In genomic region chr19:29668746-29669609, GRCh38 we compare ENCODE assay signal across 9 cellular contexts. TPM values are rescaled to one million over a fixed set of nuclear protein-coding genes. Genes with fewer than 3 reads are reported as not detected.
DNase-seq lines count a peak whose midpoint lies in the region; ATAC-seq and TF ChIP-seq lines count a peak whose summit lies in the region.
"Had no signal": no experiment of that assay in that cellular context is flagged by ENCODE, and none has a peak within 500 bp of the region (broad histone marks: within the 10 kb centered on the region; RNA-seq: fewer than 3 reads in every experiment).

No MANE protein-coding gene starts in this region.

- CTCF ChIA-PET in activated naive CD4-positive, alpha-beta T cell treated with anti-CD3 and anti-CD28 coated beads, Interleukin-2, amount 10 ng/mL, durations not matched to agents 7 days and 5 days (lab: Charles Lee), result interaction anchor here (1.0 to 5.6 kb wide), 8 partner anchors 9 to 63 kb away, joined by 3 to 58 read pairs (median 16); partner anchors contain the start of genes C19orf12 and POP4
- CTCF ChIA-PET in activated CD4-positive, alpha-beta memory T cell treated with anti-CD3 and anti-CD28 coated beads, Interleukin-2, amount 10 ng/mL, durations not matched to agents 7 days and 5 days (lab: Charles Lee), result interaction anchor here (1.3 to 8.9 kb wide), 8 partner anchors 10 to 62 kb away, joined by 3 to 97 read pairs (median 34); partner anchors contain the start of genes C19orf12 and POP4

- DNase-seq in activated naive CD4-positive, alpha-beta T cell treated with anti-CD3 and anti-CD28 coated beads, Interleukin-2, amount 10 ng/mL, durations not matched to agents 7 days and 5 days, result no peak
- no peak for DNase-seq in activated naive CD4-positive, alpha-beta T cell treated with Interleukin-2 at 50 U/mL for 16 hours
- DNase-seq in activated CD4-positive, alpha-beta memory T cell treated with anti-CD3 and anti-CD28 coated beads, Interleukin-2, amount 10 ng/mL, durations not matched to agents 7 days and 5 days, result no peak
- no peak for DNase-seq in foreskin keratinocyte
- DNase-seq in tibial nerve (ENCODE audit: low spot score in 2 of 2), result no peak
- no peak for DNase-seq in kidney tubule cell (ENCODE audit: low spot score)
- DNase-seq: NCI-H774 had no signal

- POLR2A ChIA-PET in activated CD4-positive, alpha-beta memory T cell treated with anti-CD3 and anti-CD28 coated beads, Interleukin-2, amount 10 ng/mL, durations not matched to agents 7 days and 5 days (lab: Charles Lee), result interaction anchor here (0.9 to 8.9 kb wide), 8 partner anchors 10 to 276 kb away, joined by 3 to 124 read pairs (median 50); partner anchors contain the start of genes C19orf12 and POP4

- no peaks in the 10 kb centered on the region for H3K9me3 Mint-ChIP-seq in activated naive CD4-positive, alpha-beta T cell treated with anti-CD3 and anti-CD28 coated beads, Interleukin-2, amount 10 ng/mL, durations not matched to agents 7 days and 5 days
- H3K9me3 Mint-ChIP-seq in activated CD4-positive, alpha-beta memory T cell treated with anti-CD3 and anti-CD28 coated beads, Interleukin-2, amount 10 ng/mL, durations not matched to agents 7 days and 5 days, result no peaks in the 10 kb centered on the region

- H3K4me3 Mint-ChIP-seq in activated naive CD4-positive, alpha-beta T cell treated with anti-CD3 and anti-CD28 coated beads, Interleukin-2, amount 10 ng/mL, durations not matched to agents 7 days and 5 days, result peak overlapping the region; percentile 92
- peak overlapping the region; percentile 94 for H3K4me3 Mint-ChIP-seq in activated CD4-positive, alpha-beta memory T cell treated with anti-CD3 and anti-CD28 coated beads, Interleukin-2, amount 10 ng/mL, durations not matched to agents 7 days and 5 days

- no peak for ATAC-seq in foreskin keratinocyte
- ATAC-seq in GM21737 (IDR thresholded peaks at IDR 0.05; ENCODE audit: unreplicated experiment), result no peak
- ATAC-seq in GM18498 (IDR thresholded peaks at IDR 0.05; ENCODE audit: unreplicated experiment), result no peak

- peaks cover 63% of the 10 kb centered on the region for H3K36me3 Mint-ChIP-seq in activated naive CD4-positive, alpha-beta T cell treated with anti-CD3 and anti-CD28 coated beads, Interleukin-2, amount 10 ng/mL, durations not matched to agents 7 days and 5 days
- H3K36me3 Mint-ChIP-seq in activated CD4-positive, alpha-beta memory T cell treated with anti-CD3 and anti-CD28 coated beads, Interleukin-2, amount 10 ng/mL, durations not matched to agents 7 days and 5 days (ENCODE audit: low read depth), result peaks cover 75% of the 10 kb centered on the region

- no peak overlapping the region for H3K27ac ChIP-seq in foreskin keratinocyte
- H3K27ac ChIP-seq in tibial nerve, result peak overlapping the region in 3 of 4 donors; percentile 11 to 95 (median 93)

- H3K4me3 ChIP-seq in tibial nerve, result no peak overlapping the region

- H3K9me3 ChIP-seq in tibial nerve, result no peaks in the 10 kb centered on the region

- H3K27ac Mint-ChIP-seq in activated naive CD4-positive, alpha-beta T cell treated with anti-CD3 and anti-CD28 coated beads, Interleukin-2, amount 10 ng/mL, durations not matched to agents 7 days and 5 days, result peak overlapping the region; percentile 95
- H3K27ac Mint-ChIP-seq in activated CD4-positive, alpha-beta memory T cell treated with anti-CD3 and anti-CD28 coated beads, Interleukin-2, amount 10 ng/mL, durations not matched to agents 7 days and 5 days, result peak overlapping the region; percentile 97

- no peak for TF ChIP-seq POLR2A in tibial nerve (IDR thresholded peaks at IDR 0.05)

- H3K4me1 ChIP-seq in foreskin keratinocyte, result peaks cover 12% of the 10 kb centered on the region
- peaks cover 0 to 85% (median 49%) of the 10 kb centered on the region in 4 donors for H3K4me1 ChIP-seq in tibial nerve

- H3K27me3 Mint-ChIP-seq in activated naive CD4-positive, alpha-beta T cell treated with anti-CD3 and anti-CD28 coated beads, Interleukin-2, amount 10 ng/mL, durations not matched to agents 7 days and 5 days, result no peaks in the 10 kb centered on the region
- H3K27me3 Mint-ChIP-seq in activated CD4-positive, alpha-beta memory T cell treated with anti-CD3 and anti-CD28 coated beads, Interleukin-2, amount 10 ng/mL, durations not matched to agents 7 days and 5 days, result no peaks in the 10 kb centered on the region

- 79 to 81% methylated on average over 13 of the region's 13 CpGs for WGBS in tibial nerve, 2 donors

- TF ChIP-seq EP300 in tibial nerve (IDR thresholded peaks at IDR 0.05), result no peak

- H3K36me3 ChIP-seq in tibial nerve, result peaks cover 0 to 12% (median 3%) of the 10 kb centered on the region in 3 donors

- H3K4me1 Mint-ChIP-seq in activated naive CD4-positive, alpha-beta T cell treated with anti-CD3 and anti-CD28 coated beads, Interleukin-2, amount 10 ng/mL, durations not matched to agents 7 days and 5 days, result peaks cover 82% of the 10 kb centered on the region
- peaks cover 82% of the 10 kb centered on the region for H3K4me1 Mint-ChIP-seq in activated CD4-positive, alpha-beta memory T cell treated with anti-CD3 and anti-CD28 coated beads, Interleukin-2, amount 10 ng/mL, durations not matched to agents 7 days and 5 days

- peak; percentile 40 for TF ChIP-seq CTCF in foreskin keratinocyte (conservative IDR thresholded peaks at IDR 0.05)
- TF ChIP-seq CTCF in tibial nerve (IDR thresholded peaks at IDR 0.05), result peak in 1 of 5 experiments; percentile 17

- H3K27me3 ChIP-seq in foreskin keratinocyte (no peaks in the 10 kb centered on the region), tibial nerve (no peaks in the 10 kb centered on the region)

RNA-seq across cellular contexts. Expression of gene PLEKHF1, which starts 3.7 kb away (rescaled TPM):
- total RNA-seq in activated CD4-positive, alpha-beta memory T cell treated with anti-CD3 and anti-CD28 coated beads, Interleukin-2, amount 10 ng/mL, durations not matched to agents 7 days and 5 days, result 10 to 100 TPM; 53.1 to 53.9 TPM
- 13.8 and 15.0 TPM in 2 replicates for total RNA-seq in foreskin keratinocyte
- 13.2 and 15.8 TPM in 2 replicates for polyA plus RNA-seq in foreskin keratinocyte
- 100 to 1,000 TPM in 2 of 4 donors, 10 to 100 TPM in 2; 52.2 to 119 (median 89.0) TPM for total RNA-seq in tibial nerve

RNA-seq across cellular contexts. Expression of gene C19orf12, which starts 46.1 kb away (rescaled TPM):
- 10 to 100 TPM; 39.2 to 40.7 TPM for total RNA-seq in activated CD4-positive, alpha-beta memory T cell treated with anti-CD3 and anti-CD28 coated beads, Interleukin-2, amount 10 ng/mL, durations not matched to agents 7 days and 5 days
- total RNA-seq in foreskin keratinocyte (13.8 and 16.7 TPM in 2 replicates), tibial nerve (10 to 100 TPM; 52.5 to 71.6 (median 56.7) TPM)
- polyA plus RNA-seq in foreskin keratinocyte, result 9.9 and 10.0 TPM in 2 replicates
